ENCODE assay signal across 19 cellular contexts in the genomic region with DNA sequence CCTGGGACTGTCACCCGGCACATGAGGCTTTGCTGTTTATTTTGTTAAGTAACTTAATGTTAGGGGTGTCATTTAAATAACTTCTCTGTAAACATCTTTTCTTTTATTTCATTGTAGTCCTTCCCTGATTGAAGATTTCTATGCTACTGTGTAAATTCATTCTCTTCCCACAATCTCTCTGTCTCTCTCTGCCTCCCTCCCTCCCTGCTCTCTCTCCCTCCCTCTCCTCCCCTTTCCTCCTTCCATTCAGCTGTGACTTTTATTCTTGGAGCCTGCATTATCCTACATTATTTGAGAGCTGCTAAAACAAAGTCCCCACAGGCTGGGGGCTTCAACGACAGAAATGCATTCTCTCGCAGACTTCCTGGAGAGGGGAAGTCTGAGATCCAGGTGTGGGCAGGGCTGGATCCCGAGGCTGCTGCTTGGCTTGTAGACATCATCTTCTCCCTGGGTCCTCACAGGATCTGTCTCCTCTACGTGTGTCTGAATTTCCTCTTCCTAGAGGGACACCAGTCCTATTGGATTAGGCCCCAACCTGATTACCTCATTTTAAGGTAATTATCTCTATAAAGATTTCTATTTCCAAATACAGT. TPM values are rescaled to one million over a fixed set of nuclear protein-coding genes. Genes with fewer than 3 reads are reported as not detected.
"Had no signal": no experiment of that assay in that cellular context is flagged by ENCODE, and none has a peak within 500 bp of the region (broad histone marks: within the 10 kb centered on the region; RNA-seq: fewer than 3 reads in every experiment).

No MANE protein-coding gene starts in this region.

- H3K27me3 Mint-ChIP-seq: activated B cell treated with CpG ODN at 0.5 μM for 24 hours had no signal

- ATAC-seq: activated CD8-positive, alpha-beta T cell treated with anti-CD3 and anti-CD28 coated beads for 36 hours; activated T-cell treated with anti-CD3 and anti-CD28 coated beads, Interleukin-2, amount 50 U/mL, for 4 hours; body of pancreas; foreskin keratinocyte had no signal

- H3K27me3 ChIP-seq: body of pancreas, foreskin keratinocyte had no signal

- H3K4me3 ChIP-seq: body of pancreas, lower lobe of right lung, spleen, thoracic aorta, upper lobe of right lung had no signal

- H3K4me1 ChIP-seq: foreskin keratinocyte, lower lobe of right lung, spleen, upper lobe of right lung had no signal

- H3K27ac Mint-ChIP-seq: activated B cell treated with CpG ODN at 0.5 μM for 24 hours; activated CD8-positive, alpha-beta T cell treated with anti-CD3 and anti-CD28 coated beads for 36 hours; activated naive CD4-positive, alpha-beta T cell treated with anti-CD3 and anti-CD28 coated beads for 36 hours; stimulated activated memory B cell treated with anti-CD40 and anti-IgM and Interleukin-4, amounts not matched to agents 10 μg/mL and 1 μg/mL and 100 μg/mL, for 72 hours; T-helper 2 cell treated with Interferon-gamma antibody and Interleukin-4, amounts not matched to agents 5 μg/mL and 100 μg/mL, for 36 hours had no signal

- H3K27ac ChIP-seq: body of pancreas, foreskin keratinocyte, lower lobe of right lung, spleen, thoracic aorta, upper lobe of right lung had no signal

- H3K4me3 Mint-ChIP-seq: activated B cell treated with CpG ODN at 0.5 μM for 24 hours; activated CD8-positive, alpha-beta T cell treated with anti-CD3 and anti-CD28 coated beads for 36 hours; activated naive CD4-positive, alpha-beta T cell treated with anti-CD3 and anti-CD28 coated beads for 36 hours; activated T-cell treated with anti-CD3 and anti-CD28 coated beads, Interleukin-2, amount 50 U/mL, for 4 hours; stimulated activated memory B cell treated with anti-CD40 and anti-IgM and Interleukin-4, amounts not matched to agents 10 μg/mL and 1 μg/mL and 100 μg/mL, for 72 hours; T-helper 2 cell treated with Interferon-gamma antibody and Interleukin-4, amounts not matched to agents 5 μg/mL and 100 μg/mL, for 36 hours had no signal

- H3K4me1 Mint-ChIP-seq: stimulated activated memory B cell treated with anti-CD40 and anti-IgM and Interleukin-4, amounts not matched to agents 10 μg/mL and 1 μg/mL and 100 μg/mL, for 72 hours had no signal

- H3K9me3 Mint-ChIP-seq: activated B cell treated with CpG ODN at 0.5 μM for 24 hours; activated CD8-positive, alpha-beta T cell treated with anti-CD3 and anti-CD28 coated beads for 36 hours; activated T-cell treated with anti-CD3 and anti-CD28 coated beads, Interleukin-2, amount 50 U/mL, for 4 hours; T-helper 2 cell treated with Interferon-gamma antibody and Interleukin-4, amounts not matched to agents 5 μg/mL and 100 μg/mL, for 36 hours had no signal

- H3K36me3 ChIP-seq: lower lobe of right lung, spleen, thoracic aorta, upper lobe of right lung had no signal

- H3K36me3 Mint-ChIP-seq: stimulated activated memory B cell treated with anti-CD40 and anti-IgM and Interleukin-4, amounts not matched to agents 10 μg/mL and 1 μg/mL and 100 μg/mL, for 72 hours had no signal

- H3K9me3 ChIP-seq: body of pancreas, lower lobe of right lung, thoracic aorta, upper lobe of right lung had no signal

- DNase-seq: activated B cell treated with CpG ODN at 0.5 μM for 24 hours; activated CD4-positive, alpha-beta T cell treated with anti-CD3 and anti-CD28 coated beads for 4 hours; activated CD8-positive, alpha-beta T cell treated with anti-CD3 and anti-CD28 coated beads for 36 hours; activated naive CD4-positive, alpha-beta T cell treated with anti-CD3 and anti-CD28 coated beads for 36 hours; activated T-cell treated with anti-CD3 and anti-CD28 coated beads, Interleukin-2, amount 50 U/mL, for 4 hours; body of pancreas; caudate nucleus; dorsolateral prefrontal cortex; foreskin keratinocyte; glutamatergic neuron; lower lobe of right lung; spleen; stimulated activated CD4-positive, alpha-beta T cell treated with anti-CD3 and anti-CD28 coated beads, Interleukin-4, amount 100 ng/mL, for 4 hours; upper lobe of right lung had no signal

RNA-seq across cellular contexts. Expression of a gene that starts 18.4 kb away (rescaled TPM):
- total RNA-seq: activated CD8-positive, alpha-beta T cell treated with anti-CD3 and anti-CD28 coated beads for 36 hours; activated naive CD4-positive, alpha-beta T cell treated with anti-CD3 and anti-CD28 coated beads for 36 hours; activated T-cell treated with anti-CD3 and anti-CD28 coated beads, Interleukin-2, amount 50 U/mL, for 4 hours; epithelial cell of proximal tubule; fibroblast of lung; foreskin keratinocyte; lower lobe of right lung; upper lobe of right lung had no signal
- polyA plus RNA-seq: fibroblast of lung, foreskin keratinocyte had no signal
